ENCODE assay signal across 8 cellular contexts in the genomic region with DNA sequence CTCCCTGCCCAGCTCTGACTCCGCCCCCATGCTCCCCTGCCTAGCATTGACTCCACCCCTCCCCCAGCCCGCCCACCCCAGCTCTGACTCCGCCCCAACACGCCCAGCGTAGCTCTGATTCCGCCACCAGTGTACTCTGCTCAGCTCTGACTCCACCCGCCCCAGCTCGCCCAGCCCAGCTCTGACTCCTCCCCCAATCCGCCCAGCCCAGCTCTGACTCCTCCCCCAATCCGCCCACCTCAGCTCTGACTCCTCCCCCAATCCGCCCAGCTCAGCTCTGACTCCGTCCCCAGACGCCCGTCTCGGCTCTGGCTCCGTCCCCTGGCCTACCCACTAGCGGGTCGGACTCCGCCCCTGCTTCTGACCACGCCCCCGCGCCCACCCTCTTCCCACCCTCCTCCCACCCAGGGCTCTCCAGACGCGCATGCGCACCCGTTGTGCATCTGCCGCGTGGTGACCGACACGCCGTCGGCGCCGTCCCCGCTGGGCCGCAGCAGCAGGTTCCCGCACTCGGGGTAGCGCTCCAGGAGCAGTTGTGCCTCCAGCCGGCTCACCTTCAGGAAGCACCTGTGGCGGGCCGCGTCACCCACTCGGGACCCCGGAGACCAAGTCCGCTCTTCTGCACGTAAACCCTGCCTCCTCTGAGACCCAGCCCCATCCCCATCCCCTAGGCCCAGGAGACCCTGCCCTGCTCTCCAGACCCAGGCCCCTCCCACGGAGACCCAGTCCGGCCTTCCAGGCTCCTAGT. TPM values are rescaled to one million over a fixed set of nuclear protein-coding genes. Genes with fewer than 3 reads are reported as not detected.
DNase-seq lines count a peak whose midpoint lies in the region; ATAC-seq and TF ChIP-seq lines count a peak whose summit lies in the region.

No MANE protein-coding gene starts in this region.

- intact Hi-C loops in esophagus muscularis mucosa (cut with DNase I) = no loop called here

- H3K4me3 Mint-ChIP-seq in naive B cell = peak overlapping the region; percentile 77 to 93 (median 86)

- H3K4me3 ChIP-seq in esophagus muscularis mucosa = peak overlapping the region; percentile 36 to 63 (median 55)

- no peak for TF ChIP-seq CTCF in esophagus muscularis mucosa (IDR thresholded peaks at IDR 0.05)

- 4% methylated on average over 30 of the region's 49 CpGs for WGBS in esophagus muscularis mucosa

- peak; percentile 89 for DNase-seq in NCI-H82 treated with DMSO at 0.1 percent for 48 hours (lab: John Stamatoyannopoulos, UW; ENCODE audit: unreplicated experiment)
- peak; percentile 98 for DNase-seq in activated T-cell treated with anti-CD3 and anti-CD28 coated beads for 4 hours
- peak; percentile 95 for DNase-seq in esophagus muscularis mucosa (ENCODE audit: extremely low spot score)
- DNase-seq in naive B cell = peak; percentile 74
- peak; percentile 88 to 98 for DNase-seq in stimulated activated CD8-positive, alpha-beta memory T cell treated with anti-CD3 and anti-CD28 coated beads, Interleukin-7, amount 100 ng/mL, for 1 hour (ENCODE audit: low read depth in 2 of 2)
- no peak for DNase-seq in DMS153 (lab: John Stamatoyannopoulos, UW)

- peak overlapping the region; percentile 75 to 98 (median 96) for H3K27ac Mint-ChIP-seq in naive B cell

- H3K9me3 Mint-ChIP-seq in naive B cell = peaks cover 0 to 11% (median 0%) of the 10 kb centered on the region in 7 donors

- TF ChIP-seq POLR2A in esophagus muscularis mucosa (IDR thresholded peaks at IDR 0.05; ENCODE audit: low read depth) = no peak

- no peak for TF ChIP-seq EP300 in esophagus muscularis mucosa (IDR thresholded peaks at IDR 0.05)

- peak overlapping the region in 3 of 4 donors; percentile 42 to 58 (median 44) for H3K27ac ChIP-seq in esophagus muscularis mucosa (replicated peaks in 1 of 4)

- ATAC-seq in GM18511 (IDR thresholded peaks at IDR 0.05; ENCODE audit: unreplicated experiment) (peak; percentile 75), HG02970 (IDR thresholded peaks at IDR 0.05; ENCODE audit: low FRiP score, unreplicated experiment) (peak; percentile 77), naive B cell (ENCODE audit: low read depth in 2 of 2) (peak; percentile 84)

- peaks cover 0 to 47% (median 7%) of the 10 kb centered on the region in 4 donors for H3K27me3 ChIP-seq in esophagus muscularis mucosa

- H3K36me3 Mint-ChIP-seq in naive B cell = no peaks in the 10 kb centered on the region

- no peaks in the 10 kb centered on the region for H3K9me3 ChIP-seq in esophagus muscularis mucosa

- H3K4me1 Mint-ChIP-seq in naive B cell = peaks cover 25 to 34% (median 28%) of the 10 kb centered on the region in 3 donors

- H3K27me3 Mint-ChIP-seq in naive B cell = peaks cover 0 to 31% (median 0%) of the 10 kb centered on the region in 3 donors

- peaks cover 20 to 30% (median 26%) of the 10 kb centered on the region in 4 donors for H3K4me1 ChIP-seq in esophagus muscularis mucosa

- no peaks in the 10 kb centered on the region for H3K36me3 ChIP-seq in esophagus muscularis mucosa

RNA-seq across cellular contexts. Expression of gene STAP2, which starts 10.2 kb away (rescaled TPM):
- total RNA-seq in esophagus muscularis mucosa = 1 to 10 TPM in 2 of 4 donors, under 1 TPM in 1, not detected in 1; 0.52 to 3.3 (median 1.7) TPM
- under 1 TPM in 1 of 6 donors, not detected in 5; 0.94 TPM for polyA plus RNA-seq in naive B cell (ENCODE audit: low read depth in 6 of 6)

RNA-seq across cellular contexts. Expression of gene MPND, which starts 14.9 kb away (rescaled TPM):
- total RNA-seq in esophagus muscularis mucosa = 1 to 10 TPM; 5.3 to 9.2 (median 7.6) TPM
- polyA plus RNA-seq in naive B cell (ENCODE audit: low read depth in 6 of 6) = 1 to 10 TPM; 4.6 to 6.3 (median 5.4) TPM

RNA-seq across cellular contexts. Expression of gene FSD1, which starts 24.0 kb away (rescaled TPM):
- total RNA-seq in esophagus muscularis mucosa = under 1 TPM in 2 of 4 donors, not detected in 2; 0.29 to 0.50 TPM
- 1 to 10 TPM in 3 of 6 donors, under 1 TPM in 1, not detected in 2; 1.00 to 1.6 (median 1.3) TPM for polyA plus RNA-seq in naive B cell (ENCODE audit: low read depth in 6 of 6)

RNA-seq across cellular contexts. Expression of gene TMIGD2, which starts 26.2 kb away (rescaled TPM):
- total RNA-seq in esophagus muscularis mucosa = not detected
- polyA plus RNA-seq in naive B cell (ENCODE audit: low read depth in 6 of 6) = not detected

RNA-seq across cellular contexts. Expression of gene SHD, which starts 49.4 kb away (rescaled TPM):
- total RNA-seq in esophagus muscularis mucosa = not detected
- not detected for polyA plus RNA-seq in naive B cell (ENCODE audit: low read depth in 6 of 6)
